ENCODE assay signal across 4 cellular contexts in genomic region chr12:7896726-7897125, GRCh38. TPM values are rescaled to one million over a fixed set of nuclear protein-coding genes. Genes with fewer than 3 reads are reported as not detected.
"Had no signal": no experiment of that assay in that cellular context is flagged by ENCODE, and none has a peak within 500 bp of the region (broad histone marks: within the 10 kb centered on the region; RNA-seq: fewer than 3 reads in every experiment).

No MANE protein-coding gene starts in this region.

RNA-seq across cellular contexts. Expression of gene SLC2A14, which starts 24.0 kb away (rescaled TPM):
- total RNA-seq: LHCN-M2, M059J, MCF 10A, NCI-H460 had no signal
